1 cellular context compared by ENCODE assay signal in genomic region chr7:30562909-30563308, GRCh38.
TF ChIP-seq lines count a peak whose summit lies in the region.

No MANE protein-coding gene starts in this region.

TF ChIP-seq in IMR-90, 13 proteins besides CTCF, POLR2A, EP300 and RAD21 (continued from another document):
- TF ChIP-seq CHD1 (IDR thresholded peaks at IDR 0.05; ENCODE audit: low read depth, low read length), result no peak
- TF ChIP-seq MAZ (IDR thresholded peaks at IDR 0.05; ENCODE audit: borderline replicate concordance, low read depth, low read length), result no peak
- TF ChIP-seq RCOR1 (IDR thresholded peaks at IDR 0.05; ENCODE audit: insufficient replicate concordance, low read length), result no peak
- no peak for TF ChIP-seq MXI1 (IDR thresholded peaks at IDR 0.05; ENCODE audit: borderline replicate concordance, low read depth, low read length)
- TF ChIP-seq NFE2L2 (IDR thresholded peaks at IDR 0.05; ENCODE audit: low read depth, low read length), result no peak
- no peak for TF ChIP-seq BHLHE40 (IDR thresholded peaks at IDR 0.05; ENCODE audit: low read depth, low read length)
- no peak for TF ChIP-seq MAFK (IDR thresholded peaks at IDR 0.05; ENCODE audit: low read depth, low read length)
- TF ChIP-seq FOS (IDR thresholded peaks at IDR 0.05; ENCODE audit: low read depth, low read length), result no peak
- TF ChIP-seq, protein P1, sequence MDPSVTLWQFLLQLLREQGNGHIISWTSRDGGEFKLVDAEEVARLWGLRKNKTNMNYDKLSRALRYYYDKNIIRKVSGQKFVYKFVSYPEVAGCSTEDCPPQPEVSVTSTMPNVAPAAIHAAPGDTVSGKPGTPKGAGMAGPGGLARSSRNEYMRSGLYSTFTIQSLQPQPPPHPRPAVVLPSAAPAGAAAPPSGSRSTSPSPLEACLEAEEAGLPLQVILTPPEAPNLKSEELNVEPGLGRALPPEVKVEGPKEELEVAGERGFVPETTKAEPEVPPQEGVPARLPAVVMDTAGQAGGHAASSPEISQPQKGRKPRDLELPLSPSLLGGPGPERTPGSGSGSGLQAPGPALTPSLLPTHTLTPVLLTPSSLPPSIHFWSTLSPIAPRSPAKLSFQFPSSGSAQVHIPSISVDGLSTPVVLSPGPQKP (IDR thresholded peaks at IDR 0.05; ENCODE audit: borderline replicate concordance, low read depth, low read length), result no peak
- TF ChIP-seq CEBPB (IDR thresholded peaks at IDR 0.05; ENCODE audit: low read depth, low read length), result no peak
- TF ChIP-seq RFX5 (IDR thresholded peaks at IDR 0.05; ENCODE audit: low read depth, low read length), result no peak
- TF ChIP-seq USF2 (IDR thresholded peaks at IDR 0.05; ENCODE audit: low read depth, low read length), result no peak
